ENCODE assay signal across 1 cellular context in genomic region chr14:75452900-75453816, GRCh38.
TF ChIP-seq lines count a peak whose summit lies in the region.

No MANE protein-coding gene starts in this region.

TF ChIP-seq in SK-N-SH, 30 proteins besides CTCF, POLR2A, EP300 and RAD21 (continued from another document):
- TF ChIP-seq, protein P1, sequence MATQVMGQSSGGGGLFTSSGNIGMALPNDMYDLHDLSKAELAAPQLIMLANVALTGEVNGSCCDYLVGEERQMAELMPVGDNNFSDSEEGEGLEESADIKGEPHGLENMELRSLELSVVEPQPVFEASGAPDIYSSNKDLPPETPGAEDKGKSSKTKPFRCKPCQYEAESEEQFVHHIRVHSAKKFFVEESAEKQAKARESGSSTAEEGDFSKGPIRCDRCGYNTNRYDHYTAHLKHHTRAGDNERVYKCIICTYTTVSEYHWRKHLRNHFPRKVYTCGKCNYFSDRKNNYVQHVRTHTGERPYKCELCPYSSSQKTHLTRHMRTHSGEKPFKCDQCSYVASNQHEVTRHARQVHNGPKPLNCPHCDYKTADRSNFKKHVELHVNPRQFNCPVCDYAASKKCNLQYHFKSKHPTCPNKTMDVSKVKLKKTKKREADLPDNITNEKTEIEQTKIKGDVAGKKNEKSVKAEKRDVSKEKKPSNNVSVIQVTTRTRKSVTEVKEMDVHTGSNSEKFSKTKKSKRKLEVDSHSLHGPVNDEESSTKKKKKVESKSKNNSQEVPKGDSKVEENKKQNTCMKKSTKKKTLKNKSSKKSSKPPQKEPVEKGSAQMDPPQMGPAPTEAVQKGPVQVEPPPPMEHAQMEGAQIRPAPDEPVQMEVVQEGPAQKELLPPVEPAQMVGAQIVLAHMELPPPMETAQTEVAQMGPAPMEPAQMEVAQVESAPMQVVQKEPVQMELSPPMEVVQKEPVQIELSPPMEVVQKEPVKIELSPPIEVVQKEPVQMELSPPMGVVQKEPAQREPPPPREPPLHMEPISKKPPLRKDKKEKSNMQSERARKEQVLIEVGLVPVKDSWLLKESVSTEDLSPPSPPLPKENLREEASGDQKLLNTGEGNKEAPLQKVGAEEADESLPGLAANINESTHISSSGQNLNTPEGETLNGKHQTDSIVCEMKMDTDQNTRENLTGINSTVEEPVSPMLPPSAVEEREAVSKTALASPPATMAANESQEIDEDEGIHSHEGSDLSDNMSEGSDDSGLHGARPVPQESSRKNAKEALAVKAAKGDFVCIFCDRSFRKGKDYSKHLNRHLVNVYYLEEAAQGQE (IDR thresholded peaks at IDR 0.05; ENCODE audit: low read depth, low read length): no peak
- TF ChIP-seq RCOR1 (IDR thresholded peaks at IDR 0.05; ENCODE audit: low read length) (no peak), FOSL2 (IDR thresholded peaks at IDR 0.05; ENCODE audit: borderline replicate concordance, low read depth) (no peak), EZH2phosphoT487 (IDR thresholded peaks at IDR 0.05; ENCODE audit: borderline replicate concordance, low read depth) (no peak), TAF1 (IDR thresholded peaks at IDR 0.05; ENCODE audit: borderline replicate concordance, low read depth, low read length) (no peak), TCF12 (IDR thresholded peaks at IDR 0.05) (no peak), SMC3 (IDR thresholded peaks at IDR 0.05; ENCODE audit: low read depth, low read length) (no peak), FOXM1 (IDR thresholded peaks at IDR 0.05; ENCODE audit: low read depth) (no peak), MAX (IDR thresholded peaks at IDR 0.05; ENCODE audit: low read depth) (no peak), MXI1 (IDR thresholded peaks at IDR 0.05; ENCODE audit: low read depth, low read length) (no peak), NFIC (IDR thresholded peaks at IDR 0.05; ENCODE audit: borderline replicate concordance) (no peak)
